Comparison of ENCODE assay signal across 15 cellular contexts in the genomic region with DNA sequence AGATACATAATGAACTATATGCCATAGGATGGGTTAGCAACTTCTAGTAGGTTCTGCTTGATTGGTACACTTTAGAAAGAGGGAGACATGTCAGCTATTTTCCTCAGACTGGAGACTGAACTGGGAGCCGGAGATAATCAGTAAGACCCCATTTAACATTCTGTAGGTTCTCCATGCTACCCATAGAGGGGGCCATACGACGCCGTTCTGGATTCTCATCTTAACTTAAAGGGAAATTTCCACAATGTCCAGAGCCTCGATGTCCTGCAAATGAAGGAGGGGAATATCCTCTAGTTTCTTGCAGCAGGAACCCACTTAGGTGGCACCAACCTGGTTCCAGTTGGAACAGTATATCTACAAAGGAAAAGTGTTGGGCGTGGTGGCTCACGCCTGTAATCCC. TPM values are rescaled to one million over a fixed set of nuclear protein-coding genes. Genes with fewer than 3 reads are reported as not detected.
DNase-seq lines count a peak whose midpoint lies in the region; ATAC-seq, FAIRE-seq and TF ChIP-seq lines count a peak whose summit lies in the region.
"Had no signal": no experiment of that assay in that cellular context is flagged by ENCODE, and none has a peak within 500 bp of the region (broad histone marks: within the 10 kb centered on the region; RNA-seq: fewer than 3 reads in every experiment).

No MANE protein-coding gene starts in this region.

- H3K9me2 ChIP-seq in OCI-LY1 (ENCODE audit: low read depth, low read length), result no peaks in the 10 kb centered on the region

- H2AFZ ChIP-seq in OCI-LY1 (ENCODE audit: low read length) (no peak overlapping the region), endothelial cell of umbilical vein (ENCODE audit: low read depth, low read length) (no peak overlapping the region)

- H3K4me3 ChIP-seq in OCI-LY1 (ENCODE audit: low read depth, low read length, poor library complexity, severe bottlenecking) (no peak overlapping the region), endothelial cell of umbilical vein (replicated peaks in 1 of 3; ENCODE audit: insufficient read depth in 1 of 3, low read depth in 1 of 3, low read length in 3 of 3) (no peak overlapping the region), upper lobe of left lung (no peak overlapping the region)
- H3K4me3 ChIP-seq: breast epithelium, thoracic aorta had no signal

- H3K9me3 ChIP-seq in OCI-LY1 (ENCODE audit: low read length), result no peaks in the 10 kb centered on the region
- no peaks in the 10 kb centered on the region for H3K9me3 ChIP-seq in endothelial cell of umbilical vein (replicated peaks; ENCODE audit: control insufficient read depth, insufficient read depth, low read length)
- no peaks in the 10 kb centered on the region for H3K9me3 ChIP-seq in upper lobe of left lung
- H3K9me3 ChIP-seq: breast epithelium, thoracic aorta had no signal

- no peak for ATAC-seq in upper lobe of left lung (ENCODE audit: low FRiP score in 2 of 2)
- ATAC-seq: naive thymus-derived CD8-positive, alpha-beta T cell had no signal

- no peak overlapping the region for H3K9ac ChIP-seq in OCI-LY1 (ENCODE audit: low read length)
- no peak overlapping the region for H3K9ac ChIP-seq in endothelial cell of umbilical vein (replicated peaks; ENCODE audit: extremely low read depth, insufficient read depth, low read length)

- H3K27ac ChIP-seq in 22Rv1 (no peak overlapping the region), OCI-LY1 (ENCODE audit: low read depth, low read length, poor library complexity, severe bottlenecking) (no peak overlapping the region), endothelial cell of umbilical vein (ENCODE audit: insufficient read depth, low read depth, low read length) (no peak overlapping the region), upper lobe of left lung (no peak overlapping the region)
- H3K27ac ChIP-seq: breast epithelium, thoracic aorta had no signal

- TF ChIP-seq POLR2A in endothelial cell of umbilical vein (IDR thresholded peaks at IDR 0.05; ENCODE audit: low read depth, low read length) (no peak), upper lobe of left lung (IDR thresholded peaks at IDR 0.05) (no peak)

- DNase-seq in GM10248 (ENCODE audit: extremely low spot score) (no peak), endothelial cell of umbilical vein (ENCODE audit: low read depth, low spot score) (peak; percentile 34), activated gamma-delta T cell (lab: John Stamatoyannopoulos, UW) (no peak), upper lobe of left lung (no peak), NOMO-1 treated with DMSO at 0.1 percent for 48 hours (lab: John Stamatoyannopoulos, UW; ENCODE audit: unreplicated experiment) (no peak), NCI-H774 (lab: John Stamatoyannopoulos, UW) (no peak)
- DNase-seq: activated CD4-positive, alpha-beta memory T cell treated with anti-CD3 and anti-CD28 coated beads, Interleukin-2, amount 10 ng/mL, durations not matched to agents 7 days and 5 days; CD8-positive, alpha-beta memory T cell; head of caudate nucleus; naive thymus-derived CD8-positive, alpha-beta T cell; stimulated activated CD4-positive, alpha-beta T cell treated with anti-CD3 and anti-CD28 coated beads, Interleukin-4, amount 100 ng/mL, for 4 hours had no signal

- no peak for TF ChIP-seq EP300 in upper lobe of left lung (IDR thresholded peaks at IDR 0.05)

- H3K4me1 ChIP-seq in OCI-LY1 (ENCODE audit: insufficient read depth, low read length, severe bottlenecking), result no peaks in the 10 kb centered on the region
- H3K4me1 ChIP-seq in endothelial cell of umbilical vein (ENCODE audit: control insufficient read depth, extremely low read depth, insufficient read depth, low read length), result no peaks in the 10 kb centered on the region
- no peaks in the 10 kb centered on the region for H3K4me1 ChIP-seq in upper lobe of left lung
- H3K4me1 ChIP-seq: breast epithelium had no signal

- H4K20me1 ChIP-seq in OCI-LY1 (ENCODE audit: insufficient read depth, low read length), result no peaks in the 10 kb centered on the region
- H4K20me1 ChIP-seq in endothelial cell of umbilical vein (replicated peaks; ENCODE audit: control insufficient read depth, extremely low read depth, insufficient read depth, low read length), result no peaks in the 10 kb centered on the region

- intact Hi-C loops in endothelial cell of umbilical vein (cut with micrococcal nuclease), result no loop called here

- H3K79me2 ChIP-seq in OCI-LY1 (ENCODE audit: insufficient read depth, low read length) (no peaks in the 10 kb centered on the region), endothelial cell of umbilical vein (ENCODE audit: control insufficient read depth, insufficient read depth, low read length) (no peaks in the 10 kb centered on the region)

- dilution Hi-C loops in endothelial cell of umbilical vein (cut with MboI; ENCODE audit: extremely low pct_ligation_motif_present, low sequenced_read_pairs), result no loop called here

- TF ChIP-seq CTCF in 22Rv1 (IDR thresholded peaks at IDR 0.05) (peak; percentile 42), GM10248 (IDR thresholded peaks at IDR 0.05; ENCODE audit: control extremely low read depth, extremely low read depth, low read depth, missing control alignments) (peak; percentile 24), OCI-LY1 (IDR thresholded peaks at IDR 0.05; ENCODE audit: low read length) (peak; percentile 49; the same call in 1 of the 2 replicates), endothelial cell of umbilical vein (IDR thresholded peaks at IDR 0.05; ENCODE audit: extremely low read depth in 1 of 2, insufficient read depth in 1 of 2, low read depth in 1 of 2, low read length in 2 of 2) (peak; percentile 50 to 62), upper lobe of left lung (IDR thresholded peaks at IDR 0.05) (no peak)

- H3K9me1 ChIP-seq in endothelial cell of umbilical vein (replicated peaks; ENCODE audit: control insufficient read depth, extremely low read depth, insufficient read depth, low read length), result no peaks in the 10 kb centered on the region

- no TSS peak for BruUV-seq in endothelial cell of umbilical vein (replicated peaks; lab: Mats Ljungman, UMichigan)

- H3F3A ChIP-seq in OCI-LY1 (ENCODE audit: insufficient read depth, low read length), result no peaks in the 10 kb centered on the region

- WGBS in upper lobe of left lung, 2 donors, result 39 to 43% methylated on average over 7 of the region's 7 CpGs

- H3K27me3 ChIP-seq in OCI-LY1 (ENCODE audit: insufficient read depth, low read length) (no peaks in the 10 kb centered on the region), endothelial cell of umbilical vein (ENCODE audit: control insufficient read depth in 2 of 2, insufficient read depth in 2 of 2, low read length in 2 of 2) (peaks cover 0 to 1% of the 10 kb centered on the region in 2 experiments), upper lobe of left lung (no peaks in the 10 kb centered on the region)

- no peak for FAIRE-seq in endothelial cell of umbilical vein (lab: Jason Lieb, UNC)

- CTCF ChIA-PET in GM10248 (lab: Yijun Ruan, JAX) (interaction anchor here (1.2 to 1.3 kb wide), 2 partner anchors 13 to 48 kb away, joined by 3 to 5 read pairs; no protein-coding TSS in a partner anchor), endothelial cell of umbilical vein (lab: Charles Lee) (interaction anchor here (0.8 to 1.5 kb wide), 6 partner anchors 12 to 694 kb away, joined by 3 to 8 read pairs (median 3); no protein-coding TSS in a partner anchor)

- POLR2A ChIA-PET in GM10248 (lab: Yijun Ruan, JAX) (interaction anchor here (0.8 kb wide), 1 partner anchor 23 kb away, joined by 3 read pairs; no protein-coding TSS in a partner anchor), endothelial cell of umbilical vein (lab: Charles Lee) (no interaction called here)

- H3K4me2 ChIP-seq in OCI-LY1 (ENCODE audit: low read length), result no peak overlapping the region
- no peak overlapping the region for H3K4me2 ChIP-seq in endothelial cell of umbilical vein (ENCODE audit: insufficient read depth, low read length)

- H3K36me3 ChIP-seq in OCI-LY1 (ENCODE audit: insufficient read depth, low read length) (no peaks in the 10 kb centered on the region), endothelial cell of umbilical vein (ENCODE audit: control insufficient read depth in 2 of 2, extremely low read depth in 1 of 2, insufficient read depth in 2 of 2, low read length in 2 of 2) (no peaks in the 10 kb centered on the region), upper lobe of left lung (no peaks in the 10 kb centered on the region)
- H3K36me3 ChIP-seq: breast epithelium, thoracic aorta had no signal

RNA-seq across cellular contexts. Expression of gene NPM1, which starts 22.3 kb away (rescaled TPM):
- total RNA-seq in endothelial cell of umbilical vein (1,592 and 1,695 TPM in 2 replicates), upper lobe of left lung (100 to 1,000 TPM; 289 to 646 (median 517) TPM)
- polyA plus RNA-seq in endothelial cell of umbilical vein, result 618 and 1,113 TPM in 2 replicates
- 4,496 and 5,519 TPM in 2 replicates for polyA plus RNA-seq in endothelial cell of umbilical vein (2011; cell fraction: cytosol; rRNA removed)
- polyA plus RNA-seq in endothelial cell of umbilical vein (2011; cell fraction: nucleus; rRNA removed), result 1,833 and 2,535 TPM in 2 replicates
- polyA plus RNA-seq in endothelial cell of umbilical vein (2012), result 2,168 and 4,291 TPM in 2 replicates
- 1,004 and 1,287 TPM in 2 replicates for polyA minus RNA-seq in endothelial cell of umbilical vein
- polyA minus RNA-seq in endothelial cell of umbilical vein (2011; cell fraction: cytosol; rRNA and poly(A)+ RNA removed), result 2,300 TPM
- 294 and 390 TPM in 2 replicates for polyA minus RNA-seq in endothelial cell of umbilical vein (2011; cell fraction: nucleus; rRNA and poly(A)+ RNA removed)

RNA-seq across cellular contexts. Expression of gene FGF18, which starts 54.1 kb away (rescaled TPM):
- total RNA-seq in endothelial cell of umbilical vein (0.27 TPM in 1 of 2 replicates, not detected in the other), upper lobe of left lung (1 to 10 TPM in 4 of 6 donors, under 1 TPM in 2; 0.44 to 4.6 (median 1.4) TPM)
- 0.04 and 0.13 TPM in 2 replicates for polyA plus RNA-seq in endothelial cell of umbilical vein
- polyA plus RNA-seq in endothelial cell of umbilical vein (2011; cell fraction: cytosol; rRNA removed), result 0.05 TPM in 1 of 2 replicates, not detected in the other
- polyA plus RNA-seq in endothelial cell of umbilical vein (2011; cell fraction: nucleus; rRNA removed), result 0.10 and 0.22 TPM in 2 replicates
- 0.19 TPM in 1 of 2 replicates, not detected in the other for polyA plus RNA-seq in endothelial cell of umbilical vein (2012)
- polyA minus RNA-seq in endothelial cell of umbilical vein, result 0.08 TPM in 1 of 2 replicates, not detected in the other
- polyA minus RNA-seq in endothelial cell of umbilical vein (2011; cell fraction: cytosol; rRNA and poly(A)+ RNA removed), result not detected
- polyA minus RNA-seq in endothelial cell of umbilical vein (2011; cell fraction: nucleus; rRNA and poly(A)+ RNA removed), result not detected in 2 replicates
- total RNA-seq: activated CD4-positive, alpha-beta memory T cell treated with anti-CD3 and anti-CD28 coated beads, Interleukin-2, amount 10 ng/mL, durations not matched to agents 7 days and 5 days had no signal
- polyA plus RNA-seq: CD8-positive, alpha-beta memory T cell; naive thymus-derived CD8-positive, alpha-beta T cell had no signal

RNA-seq across cellular contexts. Expression of gene TLX3, which starts 56.3 kb away (rescaled TPM):
- total RNA-seq in endothelial cell of umbilical vein (not detected in 2 replicates), upper lobe of left lung (not detected)
- polyA plus RNA-seq in endothelial cell of umbilical vein, result not detected in 2 replicates
- not detected in 2 replicates for polyA plus RNA-seq in endothelial cell of umbilical vein (2011; cell fraction: cytosol; rRNA removed)
- polyA plus RNA-seq in endothelial cell of umbilical vein (2011; cell fraction: nucleus; rRNA removed), result not detected in 2 replicates
- polyA plus RNA-seq in endothelial cell of umbilical vein (2012), result not detected in 2 replicates
- polyA minus RNA-seq in endothelial cell of umbilical vein, result not detected in 2 replicates
- polyA minus RNA-seq in endothelial cell of umbilical vein (2011; cell fraction: cytosol; rRNA and poly(A)+ RNA removed), result 5.6 TPM
- not detected in 2 replicates for polyA minus RNA-seq in endothelial cell of umbilical vein (2011; cell fraction: nucleus; rRNA and poly(A)+ RNA removed)
- total RNA-seq: activated CD4-positive, alpha-beta memory T cell treated with anti-CD3 and anti-CD28 coated beads, Interleukin-2, amount 10 ng/mL, durations not matched to agents 7 days and 5 days; breast epithelium; CD8-positive, alpha-beta memory T cell; naive thymus-derived CD8-positive, alpha-beta T cell; thoracic aorta had no signal
- polyA plus RNA-seq: CD8-positive, alpha-beta memory T cell; naive thymus-derived CD8-positive, alpha-beta T cell had no signal

Comparison
In these comparisons a context has a peak if more than half of its experiments do, and no peak if none do; other contexts are left out.
1. CTCF ChIP-seq: peak in 22Rv1 (single experiment), GM10248 (single experiment), OCI-LY1 (single experiment) and endothelial cell of umbilical vein (2 of 2); none in upper lobe of left lung (0 of 6).